ENCODE assay signal across 32 cellular contexts in genomic region chr5:43701227-43701626, GRCh38.
"Had no signal": no experiment of that assay in that cellular context is flagged by ENCODE, and none has a peak within 500 bp of the region (broad histone marks: within the 10 kb centered on the region; RNA-seq: fewer than 3 reads in every experiment).

No MANE protein-coding gene starts in this region.

- H3K36me3 ChIP-seq: cardiac muscle cell had no signal

- H3K27ac ChIP-seq: ascending aorta, cardiac muscle cell, VCaP had no signal

- ATAC-seq: activated CD8-positive, alpha-beta T cell treated with anti-CD3 and anti-CD28 coated beads for 36 hours; activated naive CD8-positive, alpha-beta T cell treated with anti-CD3 and anti-CD28 coated beads, Interleukin-2, amount 50 U/mL, for 24 hours; activated T-cell treated with anti-CD3 and anti-CD28 coated beads, Interleukin-2, amount 50 U/mL, for 4 hours; activated T-cell treated with anti-CD3 and anti-CD28 coated beads, Interleukin-2, amount 50 U/mL, for 72 hours; activated T-helper 17 cell treated with anti-CD3 and anti-CD28 coated beads, Interleukin-2, amount 50 U/mL, for 72 hours had no signal

- H3K27me3 ChIP-seq: ascending aorta, cardiac muscle cell had no signal

- DNase-seq: activated B cell treated with CpG ODN at 0.5 μM for 24 hours; activated CD4-positive, alpha-beta memory T cell treated with anti-CD3 and anti-CD28 coated beads for 36 hours; activated CD4-positive, alpha-beta T cell treated with anti-CD3 and anti-CD28 coated beads for 4 hours; activated CD4-positive, alpha-beta T cell treated with anti-CD3 and anti-CD28 coated beads, Interleukin-2, amount 10 ng/mL, durations not matched to agents 24 days and 14 days; activated CD4-positive, alpha-beta T cell treated with anti-CD3 and anti-CD28 coated beads, Interleukin-2, amount 50 U/mL, for 1 hour; activated CD4-positive, alpha-beta T cell treated with anti-CD3 and anti-CD28 coated beads, Interleukin-2, amount 50 U/mL, for 4 hours; activated CD4-positive, CD25-positive, alpha-beta regulatory T cell treated with anti-CD3 and anti-CD28 coated beads, Interleukin-2, amount 50 U/mL, for 72 hours; activated CD8-positive, alpha-beta memory T cell treated with anti-CD3 and anti-CD28 coated beads, Interleukin-2, amount 50 U/mL, for 4 hours; activated CD8-positive, alpha-beta T cell treated with anti-CD3 and anti-CD28 coated beads for 36 hours; activated effector memory CD4-positive, alpha-beta T cell treated with anti-CD3 and anti-CD28 coated beads, Interleukin-2, amount 50 U/mL, for 16 hours; activated gamma-delta T cell treated with Interleukin-2 at 50 U/mL for 16 hours; activated naive CD4-positive, alpha-beta T cell; activated naive CD4-positive, alpha-beta T cell treated with anti-CD3 and anti-CD28 coated beads, Interleukin-2, amount 10 ng/mL, durations not matched to agents 7 days and 5 days; activated naive CD8-positive, alpha-beta T cell treated with anti-CD3 and anti-CD28 coated beads, Interleukin-2, amount 10 ng/mL, durations not matched to agents 7 days and 5 days; activated naive CD8-positive, alpha-beta T cell treated with anti-CD3 and anti-CD28 coated beads, Interleukin-2, amount 50 U/mL, for 24 hours; activated T-cell treated with anti-CD3 and anti-CD28 coated beads for 4 hours; activated T-cell treated with anti-CD3 and anti-CD28 coated beads, Interleukin-2, amount 50 U/mL, for 1 hour; activated T-cell treated with anti-CD3 and anti-CD28 coated beads, Interleukin-2, amount 50 U/mL, for 4 hours; activated T-cell treated with anti-CD3 and anti-CD28 coated beads, Interleukin-2, amount 50 U/mL, for 72 hours; amygdala; anterior cingulate cortex; caudate nucleus; cerebellar nuclear complex; T-helper 1 cell; T-helper 2 cell; T-helper 9 cell had no signal

- FAIRE-seq: bronchial epithelial cell, TTC549 had no signal

- H3K9me3 ChIP-seq: ascending aorta had no signal

- H3K4me1 ChIP-seq: ascending aorta had no signal

- H3K4me3 ChIP-seq: ascending aorta, cardiac muscle cell had no signal
